ENCODE assay signal across 1 cellular context in genomic region chr16:54933281-54934150, GRCh38.
TF ChIP-seq lines count a peak whose summit lies in the region.

No MANE protein-coding gene starts in this region.

TF ChIP-seq in WTC11, 78 proteins besides CTCF, POLR2A, EP300 and RAD21 (continued from another document):
- TF ChIP-seq HMGXB4 (CRISPR knock-in tag; IDR thresholded peaks at IDR 0.05) (no peak), OVOL2 (CRISPR knock-in tag; IDR thresholded peaks at IDR 0.05; ENCODE audit: borderline replicate concordance) (no peak), ZNF121 (CRISPR knock-in tag; IDR thresholded peaks at IDR 0.05) (no peak), FOXP1 (CRISPR knock-in tag; IDR thresholded peaks at IDR 0.05; ENCODE audit: borderline replicate concordance) (no peak), ZNF263 (CRISPR knock-in tag; IDR thresholded peaks at IDR 0.05; ENCODE audit: low read depth) (no peak), NR2C2 (CRISPR knock-in tag; IDR thresholded peaks at IDR 0.05) (no peak), SMAD4 (CRISPR knock-in tag; IDR thresholded peaks at IDR 0.05) (no peak), ZNF423 (CRISPR knock-in tag; IDR thresholded peaks at IDR 0.05) (no peak), CDX4 (CRISPR knock-in tag; IDR thresholded peaks at IDR 0.05; ENCODE audit: borderline replicate concordance) (no peak), HMGA2 (CRISPR knock-in tag; IDR thresholded peaks at IDR 0.05) (no peak), AFF4 (CRISPR knock-in tag; IDR thresholded peaks at IDR 0.05; ENCODE audit: borderline replicate concordance) (no peak), RORB (CRISPR knock-in tag; IDR thresholded peaks at IDR 0.05) (no peak), E2F1 (CRISPR knock-in tag; IDR thresholded peaks at IDR 0.05) (no peak)
